1 cellular context compared by ENCODE assay signal in the genomic region with DNA sequence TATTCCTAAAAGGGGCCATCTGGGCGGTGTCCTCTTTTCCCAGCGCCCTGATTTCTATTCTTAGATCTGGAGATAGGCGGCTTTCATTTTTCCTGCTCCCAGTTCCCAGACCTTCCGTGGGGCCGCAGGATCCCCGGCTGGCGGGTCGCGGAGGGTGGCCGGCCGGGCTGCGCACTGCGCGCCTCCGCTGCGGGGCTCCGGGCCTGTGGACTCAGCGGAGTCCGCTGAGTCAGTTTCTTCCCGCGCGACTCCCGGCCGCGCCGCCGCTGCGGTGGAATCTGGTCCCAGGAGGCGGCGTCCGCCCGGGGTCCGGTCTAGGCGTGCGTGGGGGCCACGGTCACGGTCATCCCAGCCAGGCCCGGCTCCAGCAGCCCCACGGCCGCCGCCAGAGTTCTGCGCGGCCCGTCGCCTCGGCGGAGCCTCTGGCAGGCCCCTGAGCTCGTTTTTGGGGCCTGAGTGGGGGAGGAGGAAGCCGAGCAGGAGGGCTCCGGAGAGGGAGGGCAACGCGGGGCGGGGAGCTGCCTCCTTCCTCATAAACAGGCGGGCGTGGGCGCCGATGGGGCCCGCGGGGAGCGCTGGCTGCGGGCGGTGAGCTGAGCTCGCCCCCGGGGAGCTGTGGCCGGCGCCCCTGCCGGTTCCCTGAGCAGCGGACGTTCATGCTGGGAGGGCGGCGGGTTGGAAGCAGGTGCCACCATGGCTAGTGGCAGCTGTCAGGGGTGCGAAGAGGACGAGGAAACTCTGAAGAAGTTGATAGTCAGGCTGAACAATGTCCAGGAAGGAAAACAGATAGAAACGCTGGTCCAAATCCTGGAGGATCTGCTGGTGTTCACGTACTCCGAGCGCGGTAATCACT.
TF ChIP-seq lines count a peak whose summit lies in the region.

A gene (plus strand): TSS at position 559 of the 853 bp plus-strand sequence. CDS start 135 bp downstream, at position 694.

TF ChIP-seq in GM12878, 131 proteins besides CTCF, POLR2A, EP300 and RAD21 (continues in another document):
- TF ChIP-seq SMAD1 (IDR thresholded peaks at IDR 0.05; ENCODE audit: low read depth, partially characterized antibody) (no peak), TAF1 (IDR thresholded peaks at IDR 0.05; ENCODE audit: borderline replicate concordance, low read depth, low read length) (no peak), MYB (IDR thresholded peaks at IDR 0.05; ENCODE audit: borderline replicate concordance, low read depth, low read length) (no peak), ETV6 (conservative IDR thresholded peaks at IDR 0.05 in 1 of 2, IDR thresholded peaks at IDR 0.05 in 1 of 2; ENCODE audit: borderline replicate concordance in 1 of 2, low read depth in 1 of 2) (no peak), IKZF1 (conservative IDR thresholded peaks at IDR 0.05) (peak; percentile 96), BACH1 (IDR thresholded peaks at IDR 0.05; ENCODE audit: borderline replicate concordance) (peak; percentile 68; the same call in 1 of the 2 replicates), SUZ12 (IDR thresholded peaks at IDR 0.05; ENCODE audit: unreplicated experiment) (peak; percentile 90), NFYA (IDR thresholded peaks at IDR 0.05; ENCODE audit: borderline replicate concordance, low read depth, low read length) (no peak), SPI1 (IDR thresholded peaks at IDR 0.05; ENCODE audit: borderline replicate concordance, insufficient read depth, low read depth, low read length) (no peak), KAT2A (conservative IDR thresholded peaks at IDR 0.05; ENCODE audit: control insufficient read depth, low read depth, low read length) (no peak), RAD51 (IDR thresholded peaks at IDR 0.05) (no peak), MTA2 (IDR thresholded peaks at IDR 0.05; ENCODE audit: low read depth) (peak; percentile 25; the same call in 1 of the 2 replicates), STAT1 (conservative IDR thresholded peaks at IDR 0.05) (0 out of 2 replicates have a peak, but pooled peaks have one; percentile 14), STAT3 (IDR thresholded peaks at IDR 0.05; ENCODE audit: low read depth, low read length) (no peak), RB1 (IDR thresholded peaks at IDR 0.05; ENCODE audit: borderline replicate concordance) (peak; percentile 83; the same call in 1 of the 2 replicates), IRF4 (IDR thresholded peaks at IDR 0.05; ENCODE audit: low read depth, low read length) (no peak), IKZF2 (IDR thresholded peaks at IDR 0.05) (peak; percentile 58 to 69; a peak in 3 of 4 replicates), NBN (IDR thresholded peaks at IDR 0.05) (no peak), ZNF207 (IDR thresholded peaks at IDR 0.05; ENCODE audit: borderline replicate concordance) (no peak), DPF2 (IDR thresholded peaks at IDR 0.05) (peak; percentile 95), MYC (IDR thresholded peaks at IDR 0.05; ENCODE audit: insufficient read depth, insufficient read length, insufficient replicate concordance, low read length, severe bottlenecking) (no peak), BRCA1 (IDR thresholded peaks at IDR 0.05; ENCODE audit: low read depth, low read length) (no peak), BHLHE40 (IDR thresholded peaks at IDR 0.05; ENCODE audit: borderline replicate concordance in 1 of 2, low read depth in 2 of 2, low read length in 1 of 2) (peak; percentile 20 to 80; a peak in 2 of 4 replicates), RUNX3 (IDR thresholded peaks at IDR 0.05; ENCODE audit: low read length) (peak; percentile 42; the same call in 1 of the 2 replicates)
- TF ChIP-seq, protein P1, sequence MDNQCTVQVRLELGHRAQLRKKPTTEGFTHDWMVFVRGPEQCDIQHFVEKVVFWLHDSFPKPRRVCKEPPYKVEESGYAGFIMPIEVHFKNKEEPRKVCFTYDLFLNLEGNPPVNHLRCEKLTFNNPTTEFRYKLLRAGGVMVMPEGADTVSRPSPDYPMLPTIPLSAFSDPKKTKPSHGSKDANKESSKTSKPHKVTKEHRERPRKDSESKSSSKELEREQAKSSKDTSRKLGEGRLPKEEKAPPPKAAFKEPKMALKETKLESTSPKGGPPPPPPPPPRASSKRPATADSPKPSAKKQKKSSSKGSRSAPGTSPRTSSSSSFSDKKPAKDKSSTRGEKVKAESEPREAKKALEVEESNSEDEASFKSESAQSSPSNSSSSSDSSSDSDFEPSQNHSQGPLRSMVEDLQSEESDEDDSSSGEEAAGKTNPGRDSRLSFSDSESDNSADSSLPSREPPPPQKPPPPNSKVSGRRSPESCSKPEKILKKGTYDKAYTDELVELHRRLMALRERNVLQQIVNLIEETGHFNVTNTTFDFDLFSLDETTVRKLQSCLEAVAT (IDR thresholded peaks at IDR 0.05), result 0 out of 2 replicates have a peak, but pooled peaks have one; percentile 48
- TF ChIP-seq, protein P2, sequence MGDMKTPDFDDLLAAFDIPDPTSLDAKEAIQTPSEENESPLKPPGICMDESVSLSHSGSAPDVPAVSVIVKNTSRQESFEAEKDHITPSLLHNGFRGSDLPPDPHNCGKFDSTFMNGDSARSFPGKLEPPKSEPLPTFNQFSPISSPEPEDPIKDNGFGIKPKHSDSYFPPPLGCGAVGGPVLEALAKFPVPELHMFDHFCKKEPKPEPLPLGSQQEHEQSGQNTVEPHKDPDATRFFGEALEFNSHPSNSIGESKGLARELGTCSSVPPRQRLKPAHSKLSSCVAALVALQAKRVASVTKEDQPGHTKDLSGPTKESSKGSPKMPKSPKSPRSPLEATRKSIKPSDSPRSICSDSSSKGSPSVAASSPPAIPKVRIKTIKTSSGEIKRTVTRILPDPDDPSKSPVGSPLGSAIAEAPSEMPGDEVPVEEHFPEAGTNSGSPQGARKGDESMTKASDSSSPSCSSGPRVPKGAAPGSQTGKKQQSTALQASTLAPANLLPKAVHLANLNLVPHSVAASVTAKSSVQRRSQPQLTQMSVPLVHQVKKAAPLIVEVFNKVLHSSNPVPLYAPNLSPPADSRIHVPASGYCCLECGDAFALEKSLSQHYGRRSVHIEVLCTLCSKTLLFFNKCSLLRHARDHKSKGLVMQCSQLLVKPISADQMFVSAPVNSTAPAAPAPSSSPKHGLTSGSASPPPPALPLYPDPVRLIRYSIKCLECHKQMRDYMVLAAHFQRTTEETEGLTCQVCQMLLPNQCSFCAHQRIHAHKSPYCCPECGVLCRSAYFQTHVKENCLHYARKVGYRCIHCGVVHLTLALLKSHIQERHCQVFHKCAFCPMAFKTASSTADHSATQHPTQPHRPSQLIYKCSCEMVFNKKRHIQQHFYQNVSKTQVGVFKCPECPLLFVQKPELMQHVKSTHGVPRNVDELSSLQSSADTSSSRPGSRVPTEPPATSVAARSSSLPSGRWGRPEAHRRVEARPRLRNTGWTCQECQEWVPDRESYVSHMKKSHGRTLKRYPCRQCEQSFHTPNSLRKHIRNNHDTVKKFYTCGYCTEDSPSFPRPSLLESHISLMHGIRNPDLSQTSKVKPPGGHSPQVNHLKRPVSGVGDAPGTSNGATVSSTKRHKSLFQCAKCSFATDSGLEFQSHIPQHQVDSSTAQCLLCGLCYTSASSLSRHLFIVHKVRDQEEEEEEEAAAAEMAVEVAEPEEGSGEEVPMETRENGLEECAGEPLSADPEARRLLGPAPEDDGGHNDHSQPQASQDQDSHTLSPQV (IDR thresholded peaks at IDR 0.05), result 0 out of 2 replicates have a peak, but pooled peaks have one; percentile 38
- TF ChIP-seq, protein P3, sequence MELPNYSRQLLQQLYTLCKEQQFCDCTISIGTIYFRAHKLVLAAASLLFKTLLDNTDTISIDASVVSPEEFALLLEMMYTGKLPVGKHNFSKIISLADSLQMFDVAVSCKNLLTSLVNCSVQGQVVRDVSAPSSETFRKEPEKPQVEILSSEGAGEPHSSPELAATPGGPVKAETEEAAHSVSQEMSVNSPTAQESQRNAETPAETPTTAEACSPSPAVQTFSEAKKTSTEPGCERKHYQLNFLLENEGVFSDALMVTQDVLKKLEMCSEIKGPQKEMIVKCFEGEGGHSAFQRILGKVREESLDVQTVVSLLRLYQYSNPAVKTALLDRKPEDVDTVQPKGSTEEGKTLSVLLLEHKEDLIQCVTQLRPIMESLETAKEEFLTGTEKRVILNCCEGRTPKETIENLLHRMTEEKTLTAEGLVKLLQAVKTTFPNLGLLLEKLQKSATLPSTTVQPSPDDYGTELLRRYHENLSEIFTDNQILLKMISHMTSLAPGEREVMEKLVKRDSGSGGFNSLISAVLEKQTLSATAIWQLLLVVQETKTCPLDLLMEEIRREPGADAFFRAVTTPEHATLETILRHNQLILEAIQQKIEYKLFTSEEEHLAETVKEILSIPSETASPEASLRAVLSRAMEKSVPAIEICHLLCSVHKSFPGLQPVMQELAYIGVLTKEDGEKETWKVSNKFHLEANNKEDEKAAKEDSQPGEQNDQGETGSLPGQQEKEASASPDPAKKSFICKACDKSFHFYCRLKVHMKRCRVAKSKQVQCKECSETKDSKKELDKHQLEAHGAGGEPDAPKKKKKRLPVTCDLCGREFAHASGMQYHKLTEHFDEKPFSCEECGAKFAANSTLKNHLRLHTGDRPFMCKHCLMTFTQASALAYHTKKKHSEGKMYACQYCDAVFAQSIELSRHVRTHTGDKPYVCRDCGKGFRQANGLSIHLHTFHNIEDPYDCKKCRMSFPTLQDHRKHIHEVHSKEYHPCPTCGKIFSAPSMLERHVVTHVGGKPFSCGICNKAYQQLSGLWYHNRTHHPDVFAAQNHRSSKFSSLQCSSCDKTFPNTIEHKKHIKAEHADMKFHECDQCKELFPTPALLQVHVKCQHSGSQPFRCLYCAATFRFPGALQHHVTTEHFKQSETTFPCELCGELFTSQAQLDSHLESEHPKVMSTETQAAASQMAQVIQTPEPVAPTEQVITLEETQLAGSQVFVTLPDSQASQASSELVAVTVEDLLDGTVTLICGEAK (IDR thresholded peaks at IDR 0.05; ENCODE audit: borderline replicate concordance), result no peak
- TF ChIP-seq, protein P4, sequence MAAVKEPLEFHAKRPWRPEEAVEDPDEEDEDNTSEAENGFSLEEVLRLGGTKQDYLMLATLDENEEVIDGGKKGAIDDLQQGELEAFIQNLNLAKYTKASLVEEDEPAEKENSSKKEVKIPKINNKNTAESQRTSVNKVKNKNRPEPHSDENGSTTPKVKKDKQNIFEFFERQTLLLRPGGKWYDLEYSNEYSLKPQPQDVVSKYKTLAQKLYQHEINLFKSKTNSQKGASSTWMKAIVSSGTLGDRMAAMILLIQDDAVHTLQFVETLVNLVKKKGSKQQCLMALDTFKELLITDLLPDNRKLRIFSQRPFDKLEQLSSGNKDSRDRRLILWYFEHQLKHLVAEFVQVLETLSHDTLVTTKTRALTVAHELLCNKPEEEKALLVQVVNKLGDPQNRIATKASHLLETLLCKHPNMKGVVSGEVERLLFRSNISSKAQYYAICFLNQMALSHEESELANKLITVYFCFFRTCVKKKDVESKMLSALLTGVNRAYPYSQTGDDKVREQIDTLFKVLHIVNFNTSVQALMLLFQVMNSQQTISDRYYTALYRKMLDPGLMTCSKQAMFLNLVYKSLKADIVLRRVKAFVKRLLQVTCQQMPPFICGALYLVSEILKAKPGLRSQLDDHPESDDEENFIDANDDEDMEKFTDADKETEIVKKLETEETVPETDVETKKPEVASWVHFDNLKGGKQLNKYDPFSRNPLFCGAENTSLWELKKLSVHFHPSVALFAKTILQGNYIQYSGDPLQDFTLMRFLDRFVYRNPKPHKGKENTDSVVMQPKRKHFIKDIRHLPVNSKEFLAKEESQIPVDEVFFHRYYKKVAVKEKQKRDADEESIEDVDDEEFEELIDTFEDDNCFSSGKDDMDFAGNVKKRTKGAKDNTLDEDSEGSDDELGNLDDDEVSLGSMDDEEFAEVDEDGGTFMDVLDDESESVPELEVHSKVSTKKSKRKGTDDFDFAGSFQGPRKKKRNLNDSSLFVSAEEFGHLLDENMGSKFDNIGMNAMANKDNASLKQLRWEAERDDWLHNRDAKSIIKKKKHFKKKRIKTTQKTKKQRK (IDR thresholded peaks at IDR 0.05; ENCODE audit: low read depth, low read length), result no peak
- TF ChIP-seq, protein P5, sequence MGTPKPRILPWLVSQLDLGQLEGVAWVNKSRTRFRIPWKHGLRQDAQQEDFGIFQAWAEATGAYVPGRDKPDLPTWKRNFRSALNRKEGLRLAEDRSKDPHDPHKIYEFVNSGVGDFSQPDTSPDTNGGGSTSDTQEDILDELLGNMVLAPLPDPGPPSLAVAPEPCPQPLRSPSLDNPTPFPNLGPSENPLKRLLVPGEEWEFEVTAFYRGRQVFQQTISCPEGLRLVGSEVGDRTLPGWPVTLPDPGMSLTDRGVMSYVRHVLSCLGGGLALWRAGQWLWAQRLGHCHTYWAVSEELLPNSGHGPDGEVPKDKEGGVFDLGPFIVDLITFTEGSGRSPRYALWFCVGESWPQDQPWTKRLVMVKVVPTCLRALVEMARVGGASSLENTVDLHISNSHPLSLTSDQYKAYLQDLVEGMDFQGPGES (IDR thresholded peaks at IDR 0.05), result no peak
- TF ChIP-seq, protein P6, sequence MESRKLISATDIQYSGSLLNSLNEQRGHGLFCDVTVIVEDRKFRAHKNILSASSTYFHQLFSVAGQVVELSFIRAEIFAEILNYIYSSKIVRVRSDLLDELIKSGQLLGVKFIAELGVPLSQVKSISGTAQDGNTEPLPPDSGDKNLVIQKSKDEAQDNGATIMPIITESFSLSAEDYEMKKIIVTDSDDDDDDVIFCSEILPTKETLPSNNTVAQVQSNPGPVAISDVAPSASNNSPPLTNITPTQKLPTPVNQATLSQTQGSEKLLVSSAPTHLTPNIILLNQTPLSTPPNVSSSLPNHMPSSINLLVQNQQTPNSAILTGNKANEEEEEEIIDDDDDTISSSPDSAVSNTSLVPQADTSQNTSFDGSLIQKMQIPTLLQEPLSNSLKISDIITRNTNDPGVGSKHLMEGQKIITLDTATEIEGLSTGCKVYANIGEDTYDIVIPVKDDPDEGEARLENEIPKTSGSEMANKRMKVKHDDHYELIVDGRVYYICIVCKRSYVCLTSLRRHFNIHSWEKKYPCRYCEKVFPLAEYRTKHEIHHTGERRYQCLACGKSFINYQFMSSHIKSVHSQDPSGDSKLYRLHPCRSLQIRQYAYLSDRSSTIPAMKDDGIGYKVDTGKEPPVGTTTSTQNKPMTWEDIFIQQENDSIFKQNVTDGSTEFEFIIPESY (IDR thresholded peaks at IDR 0.05), result no peak
- TF ChIP-seq, protein P7, sequence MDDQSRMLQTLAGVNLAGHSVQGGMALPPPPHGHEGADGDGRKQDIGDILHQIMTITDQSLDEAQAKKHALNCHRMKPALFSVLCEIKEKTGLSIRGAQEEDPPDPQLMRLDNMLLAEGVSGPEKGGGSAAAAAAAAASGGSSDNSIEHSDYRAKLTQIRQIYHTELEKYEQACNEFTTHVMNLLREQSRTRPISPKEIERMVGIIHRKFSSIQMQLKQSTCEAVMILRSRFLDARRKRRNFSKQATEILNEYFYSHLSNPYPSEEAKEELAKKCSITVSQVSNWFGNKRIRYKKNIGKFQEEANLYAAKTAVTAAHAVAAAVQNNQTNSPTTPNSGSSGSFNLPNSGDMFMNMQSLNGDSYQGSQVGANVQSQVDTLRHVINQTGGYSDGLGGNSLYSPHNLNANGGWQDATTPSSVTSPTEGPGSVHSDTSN (IDR thresholded peaks at IDR 0.05; ENCODE audit: insufficient replicate concordance, low read depth, low read length), result no peak
